In the genomic region with DNA sequence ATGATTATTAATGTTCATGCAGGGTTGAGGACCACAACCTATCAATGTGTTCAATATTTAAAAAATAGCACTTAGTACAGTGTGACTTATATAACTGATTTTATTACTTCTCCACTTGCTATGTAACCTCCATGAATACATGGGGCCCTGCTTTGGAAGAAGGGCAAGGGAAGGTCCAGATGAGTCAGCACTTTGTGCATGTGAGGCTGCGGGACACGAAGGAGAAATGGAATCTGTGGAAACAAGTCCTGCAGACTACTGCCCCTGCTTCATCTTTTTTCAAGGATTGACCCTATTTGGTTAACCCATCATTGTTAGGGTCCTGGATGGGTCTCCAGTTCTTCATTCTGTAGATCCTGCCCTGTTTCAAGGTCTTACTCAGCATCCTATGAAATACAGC, we compare ENCODE assay signal across 8 cellular contexts. TPM values are rescaled to one million over a fixed set of nuclear protein-coding genes. Genes with fewer than 3 reads are reported as not detected.
DNase-seq lines count a peak whose midpoint lies in the region; ATAC-seq and TF ChIP-seq lines count a peak whose summit lies in the region.

No MANE protein-coding gene starts in this region.

- H3K27ac ChIP-seq in WERI-Rb-1: no peak overlapping the region

- peak; percentile 38 for DNase-seq in NCI-H82 (lab: John Stamatoyannopoulos, UW)
- DNase-seq in NCI-H82 treated with DMSO at 0.1 percent for 48 hours (lab: John Stamatoyannopoulos, UW; ENCODE audit: unreplicated experiment): no peak
- DNase-seq in fibroblast of villous mesenchyme (ENCODE audit: low read depth): peak; percentile 89
- DNase-seq in skeletal muscle cell (ENCODE audit: low read depth): peak; percentile 69
- DNase-seq in stimulated activated naive CD4-positive, alpha-beta T cell treated with Interleukin-2 at 50 U/mL for 16 hours (lab: John Stamatoyannopoulos, UW): no peak
- DNase-seq in WERI-Rb-1: no peak

- H3K36me3 ChIP-seq in WERI-Rb-1: peaks cover 8% of the 10 kb centered on the region

- ATAC-seq in SK-N-SH treated with all-trans-retinoic acid at 6 μM for 48 hours: peak; percentile 50
- ATAC-seq in HG02970 (IDR thresholded peaks at IDR 0.05; ENCODE audit: low FRiP score, unreplicated experiment): no peak

- no peaks in the 10 kb centered on the region for H3K27me3 ChIP-seq in WERI-Rb-1 (ENCODE audit: insufficient read depth, low read depth, severe bottlenecking)

- no peak for TF ChIP-seq CTCF in fibroblast of villous mesenchyme (IDR thresholded peaks at IDR 0.05; ENCODE audit: insufficient read depth, low read depth, low read length)
- TF ChIP-seq CTCF in WERI-Rb-1 (IDR thresholded peaks at IDR 0.05; ENCODE audit: low read depth, low read length): no peak

- H3K4me3 ChIP-seq in fibroblast of villous mesenchyme (ENCODE audit: low read depth, low read length): peak overlapping the region; percentile 88
- peak overlapping the region; percentile 81 for H3K4me3 ChIP-seq in skeletal muscle cell (ENCODE audit: low read depth, low read length)
- no peak overlapping the region for H3K4me3 ChIP-seq in WERI-Rb-1 (ENCODE audit: low read depth, low read length)

- no peaks in the 10 kb centered on the region for H3K9me3 ChIP-seq in WERI-Rb-1 (ENCODE audit: severe bottlenecking)

TF ChIP-seq in SK-N-SH treated with all-trans-retinoic acid at 6 μM for 48 hours, 23 proteins besides CTCF, POLR2A, EP300 and RAD21:
- TF ChIP-seq ZNF565 (CRISPR knock-in tag; conservative IDR thresholded peaks at IDR 0.05; ENCODE audit: low read depth) (no peak), GLIS3 (CRISPR knock-in tag; IDR thresholded peaks at IDR 0.05) (no peak), TSHZ2 (CRISPR knock-in tag; IDR thresholded peaks at IDR 0.05) (no peak), ESRRG (CRISPR knock-in tag; IDR thresholded peaks at IDR 0.05) (no peak), PPARA (CRISPR knock-in tag; IDR thresholded peaks at IDR 0.05; ENCODE audit: borderline replicate concordance) (no peak), ZFP3 (CRISPR knock-in tag; IDR thresholded peaks at IDR 0.05) (no peak), ZNF70 (CRISPR knock-in tag; IDR thresholded peaks at IDR 0.05) (no peak), CREB5 (CRISPR knock-in tag; IDR thresholded peaks at IDR 0.05; ENCODE audit: low read depth) (no peak), ARNTL (CRISPR knock-in tag; IDR thresholded peaks at IDR 0.05; ENCODE audit: borderline replicate concordance, low read depth) (no peak), ZFP30 (CRISPR knock-in tag; IDR thresholded peaks at IDR 0.05) (no peak), POU6F1 (CRISPR knock-in tag; IDR thresholded peaks at IDR 0.05; ENCODE audit: borderline replicate concordance, low read depth) (no peak), OSR1 (CRISPR knock-in tag; IDR thresholded peaks at IDR 0.05) (no peak), CSRNP3 (CRISPR knock-in tag; IDR thresholded peaks at IDR 0.05) (no peak), ZNF8 (CRISPR knock-in tag; IDR thresholded peaks at IDR 0.05) (no peak), ZC3H10 (CRISPR knock-in tag; IDR thresholded peaks at IDR 0.05) (no peak), BACH2 (CRISPR knock-in tag; IDR thresholded peaks at IDR 0.05; ENCODE audit: borderline replicate concordance) (no peak), TOX (CRISPR knock-in tag; IDR thresholded peaks at IDR 0.05; ENCODE audit: borderline replicate concordance) (no peak), RARB (CRISPR knock-in tag; IDR thresholded peaks at IDR 0.05) (no peak)

RNA-seq across cellular contexts. Expression of gene NXPE3, which starts 1.6 kb away (rescaled TPM):
- total RNA-seq in fibroblast of villous mesenchyme: 14.2 and 22.0 TPM in 2 replicates

RNA-seq across cellular contexts. Expression of gene CEP97, which starts 56.2 kb away (rescaled TPM):
- total RNA-seq in fibroblast of villous mesenchyme: 14.2 and 24.6 TPM in 2 replicates

Comparison
In these comparisons a context has a peak if more than half of its experiments do, and no peak if none do; other contexts are left out.
1. DNase-seq: peak in NCI-H82 (single experiment), fibroblast of villous mesenchyme (single experiment) and skeletal muscle cell (single experiment); none in NCI-H82 treated with DMSO at 0.1 percent for 48 hours (single experiment), stimulated activated naive CD4-positive, alpha-beta T cell treated with Interleukin-2 at 50 U/mL for 16 hours (single experiment) and WERI-Rb-1 (single experiment).